Comparison of ENCODE assay signal across 20 cellular contexts in genomic region chr11:45932217-45932616, GRCh38. TPM values are rescaled to one million over a fixed set of nuclear protein-coding genes. Genes with fewer than 3 reads are reported as not detected.
DNase-seq lines count a peak whose midpoint lies in the region; ATAC-seq and TF ChIP-seq lines count a peak whose summit lies in the region.
"Had no signal": no experiment of that assay in that cellular context is flagged by ENCODE, and none has a peak within 500 bp of the region (broad histone marks: within the 10 kb centered on the region; RNA-seq: fewer than 3 reads in every experiment).

No MANE protein-coding gene starts in this region.

- H3K9ac ChIP-seq in BLaER1 (peak overlapping the region; percentile 71; the same call in 1 of the 2 replicates), OCI-LY1 (ENCODE audit: low read length) (peak overlapping the region; percentile 46; the same call in 1 of the 2 replicates), adipocyte (ENCODE audit: low read length) (peak overlapping the region; percentile 10)

- H3K9me3 Mint-ChIP-seq in naive thymus-derived CD4-positive, alpha-beta T cell = no peaks in the 10 kb centered on the region
- H3K9me3 Mint-ChIP-seq: activated naive CD4-positive, alpha-beta T cell treated with anti-CD3 and anti-CD28 coated beads, Interleukin-2, amount 10 ng/mL, durations not matched to agents 7 days and 5 days; activated T-cell treated with anti-CD3 and anti-CD28 coated beads, Interleukin-2, amount 50 U/mL, for 72 hours; type B pancreatic cell had no signal

- H3K27ac ChIP-seq in BLaER1 = peak overlapping the region; percentile 90
- H3K27ac ChIP-seq in OCI-LY1 (ENCODE audit: low read depth, low read length, poor library complexity, severe bottlenecking) = peak overlapping the region; percentile 86
- no peak overlapping the region for H3K27ac ChIP-seq in naive thymus-derived CD4-positive, alpha-beta T cell (ENCODE audit: low read depth, low read length)
- H3K27ac ChIP-seq: ascending aorta, hepatocyte had no signal

- H3K27me3 ChIP-seq in BLaER1 = peaks cover 33% of the 10 kb centered on the region; the same call in 1 of the 2 replicates
- H3K27me3 ChIP-seq in OCI-LY1 (ENCODE audit: insufficient read depth, low read length) = no peaks in the 10 kb centered on the region
- H3K27me3 ChIP-seq in adipocyte (replicated peaks; ENCODE audit: control insufficient read depth, insufficient read depth, low read length) = no peaks in the 10 kb centered on the region
- no peaks in the 10 kb centered on the region for H3K27me3 ChIP-seq in naive thymus-derived CD4-positive, alpha-beta T cell (ENCODE audit: control insufficient read depth in 2 of 2, insufficient read depth in 2 of 2, low read length in 2 of 2)
- H3K27me3 ChIP-seq: ascending aorta, hepatocyte had no signal

- H3K9me2 ChIP-seq in OCI-LY1 (ENCODE audit: low read depth, low read length) = no peaks in the 10 kb centered on the region

- peaks cover 0 to 21% (median 3%) of the 10 kb centered on the region in 5 donors for H3K36me3 Mint-ChIP-seq in naive thymus-derived CD4-positive, alpha-beta T cell

- H2AFZ ChIP-seq in OCI-LY1 (ENCODE audit: low read length) = no peak overlapping the region
- H2AFZ ChIP-seq: hepatocyte had no signal

- H3K9me3 ChIP-seq in BLaER1 (no peaks in the 10 kb centered on the region), OCI-LY1 (ENCODE audit: low read length) (no peaks in the 10 kb centered on the region), adipocyte (ENCODE audit: control insufficient read depth, low read length) (no peaks in the 10 kb centered on the region)
- H3K9me3 ChIP-seq in naive thymus-derived CD4-positive, alpha-beta T cell (ENCODE audit: control insufficient read depth in 2 of 3, low read length in 3 of 3) = no peaks in the 10 kb centered on the region
- H3K9me3 ChIP-seq: ascending aorta had no signal

- H3K4me3 ChIP-seq in BLaER1 = 0 out of 2 replicates have a peak overlapping the region, but pooled peaks have one; percentile 6
- peak overlapping the region; percentile 51 for H3K4me3 ChIP-seq in OCI-LY1 (ENCODE audit: low read depth, low read length, poor library complexity, severe bottlenecking)
- no peak overlapping the region for H3K4me3 ChIP-seq in adipocyte (ENCODE audit: low read length)
- no peak overlapping the region for H3K4me3 ChIP-seq in naive thymus-derived CD4-positive, alpha-beta T cell (ENCODE audit: low read length)
- H3K4me3 ChIP-seq: ascending aorta, hepatocyte had no signal

- H3F3A ChIP-seq in OCI-LY1 (ENCODE audit: insufficient read depth, low read length) = no peaks in the 10 kb centered on the region

- TF ChIP-seq CTCF in OCI-LY1 (IDR thresholded peaks at IDR 0.05; ENCODE audit: low read length) = no peak

- H3K4me3 Mint-ChIP-seq in naive thymus-derived CD4-positive, alpha-beta T cell = no peak overlapping the region
- H3K4me3 Mint-ChIP-seq: activated naive CD4-positive, alpha-beta T cell treated with anti-CD3 and anti-CD28 coated beads, Interleukin-2, amount 10 ng/mL, durations not matched to agents 7 days and 5 days; activated T-cell treated with anti-CD3 and anti-CD28 coated beads, Interleukin-2, amount 50 U/mL, for 72 hours; type B pancreatic cell had no signal

- ATAC-seq in naive thymus-derived CD4-positive, alpha-beta T cell = no peak
- no peak for ATAC-seq in GM18858 (IDR thresholded peaks at IDR 0.05; ENCODE audit: unreplicated experiment)
- ATAC-seq: activated T-cell treated with anti-CD3 and anti-CD28 coated beads, Interleukin-2, amount 50 U/mL, for 72 hours had no signal

- H3K27ac Mint-ChIP-seq in naive thymus-derived CD4-positive, alpha-beta T cell = peak overlapping the region in 6 of 9 donors; percentile 14 to 76 (median 38)

- H3K4me1 Mint-ChIP-seq in naive thymus-derived CD4-positive, alpha-beta T cell = peaks cover 20 to 39% (median 24%) of the 10 kb centered on the region in 7 donors

- H3K27me3 Mint-ChIP-seq in naive thymus-derived CD4-positive, alpha-beta T cell = no peaks in the 10 kb centered on the region
- H3K27me3 Mint-ChIP-seq: activated naive CD4-positive, alpha-beta T cell treated with anti-CD3 and anti-CD28 coated beads, Interleukin-2, amount 10 ng/mL, durations not matched to agents 7 days and 5 days had no signal

- H4K20me1 ChIP-seq in BLaER1 (peaks cover 18% of the 10 kb centered on the region), OCI-LY1 (ENCODE audit: insufficient read depth, low read length) (no peaks in the 10 kb centered on the region)

- CTCF ChIA-PET in naive thymus-derived CD4-positive, alpha-beta T cell (lab: Charles Lee) = no interaction called here

- no peak for DNase-seq in adipocyte (ENCODE audit: low read depth)
- DNase-seq in naive thymus-derived CD4-positive, alpha-beta T cell = no peak
- no peak for DNase-seq in ureter (ENCODE audit: low spot score)
- no peak for DNase-seq in NK-92 treated with Interleukin-12 subunit alpha and Interleukin-12 subunit beta, amount 100 ng/mL, for 24 hours (lab: John Stamatoyannopoulos, UW)
- no peak for DNase-seq in COLO829 (ENCODE audit: low spot score)
- DNase-seq: activated CD4-positive, alpha-beta T cell treated with anti-CD3 and anti-CD28 coated beads for 1 hour; activated naive CD4-positive, alpha-beta T cell treated with anti-CD3 and anti-CD28 coated beads, Interleukin-2, amount 10 ng/mL, durations not matched to agents 7 days and 5 days; activated T-cell treated with anti-CD3 and anti-CD28 coated beads, Interleukin-2, amount 50 U/mL, for 72 hours; erythroblast; NCI-H1105 treated with DMSO at 0.1 percent for 48 hours; NCI-H2029 treated with DMSO at 0.1 percent for 48 hours; NCI-H446 had no signal

- H3K4me2 ChIP-seq in BLaER1 (peak overlapping the region; percentile 97), OCI-LY1 (ENCODE audit: low read length) (peak overlapping the region; percentile 69)
- H3K4me2 ChIP-seq: hepatocyte had no signal

- peaks cover 88% of the 10 kb centered on the region for H3K4me1 ChIP-seq in BLaER1
- H3K4me1 ChIP-seq in OCI-LY1 (ENCODE audit: insufficient read depth, low read length, severe bottlenecking) = peaks cover 61% of the 10 kb centered on the region
- H3K4me1 ChIP-seq in adipocyte (ENCODE audit: control insufficient read depth, insufficient read depth, low read length) = peaks cover 10% of the 10 kb centered on the region
- peaks cover 26 to 27% of the 10 kb centered on the region in 2 donors for H3K4me1 ChIP-seq in naive thymus-derived CD4-positive, alpha-beta T cell (ENCODE audit: control insufficient read depth in 2 of 2, insufficient read depth in 2 of 2, low read length in 2 of 2)
- H3K4me1 ChIP-seq: ascending aorta had no signal

- H3K36me3 ChIP-seq in BLaER1 (peaks cover 43% of the 10 kb centered on the region), OCI-LY1 (ENCODE audit: insufficient read depth, low read length) (peaks cover 32% of the 10 kb centered on the region), adipocyte (ENCODE audit: control insufficient read depth, insufficient read depth, low read length, severe bottlenecking) (peaks cover 50% of the 10 kb centered on the region)
- H3K36me3 ChIP-seq in naive thymus-derived CD4-positive, alpha-beta T cell (ENCODE audit: control insufficient read depth in 2 of 3, insufficient read depth in 3 of 3, low read length in 3 of 3) = peaks cover 4 to 49% (median 14%) of the 10 kb centered on the region in 3 experiments

- intact Hi-C loops in naive thymus-derived CD4-positive, alpha-beta T cell (cut with micrococcal nuclease) = no loop called here

- POLR2A ChIA-PET in naive thymus-derived CD4-positive, alpha-beta T cell (lab: Charles Lee) = interaction anchor here (0.6 kb wide), 1 partner anchor 112 kb away, joined by 3 read pairs; no protein-coding TSS in a partner anchor

- H3K79me2 ChIP-seq in OCI-LY1 (ENCODE audit: insufficient read depth, low read length) = no peaks in the 10 kb centered on the region
- H3K79me2 ChIP-seq: hepatocyte had no signal

RNA-seq across cellular contexts. Expression of gene LARGE2, which starts 9.8 kb away (rescaled TPM):
- 1 to 10 TPM in 4 of 5 experiments, not detected in 1; 1.2 to 4.8 (median 3.2) TPM for total RNA-seq in naive thymus-derived CD4-positive, alpha-beta T cell
- under 1 TPM; 0.24 to 0.77 TPM for polyA plus RNA-seq in naive thymus-derived CD4-positive, alpha-beta T cell
- total RNA-seq in ureter = 18.0 TPM
- total RNA-seq: ascending aorta, pulmonary artery endothelial cell, skeletal muscle tissue had no signal

RNA-seq across cellular contexts. Expression of gene PEX16, which starts 14.5 kb away (rescaled TPM):
- 10 to 100 TPM; 48.2 to 64.3 (median 58.1) TPM for total RNA-seq in naive thymus-derived CD4-positive, alpha-beta T cell
- 10 to 100 TPM; 52.9 to 56.7 TPM for polyA plus RNA-seq in naive thymus-derived CD4-positive, alpha-beta T cell
- 29.1 TPM for total RNA-seq in ureter

RNA-seq across cellular contexts. Expression of gene FREY1, which starts 25.1 kb away (rescaled TPM):
- 1 to 10 TPM; 3.4 to 8.2 (median 4.6) TPM for total RNA-seq in naive thymus-derived CD4-positive, alpha-beta T cell
- polyA plus RNA-seq in naive thymus-derived CD4-positive, alpha-beta T cell = not detected
- 0.70 TPM for total RNA-seq in ureter
- total RNA-seq: ascending aorta, hepatocyte had no signal
- polyA plus RNA-seq: hepatocyte had no signal

RNA-seq across cellular contexts. Expression of gene MAPK8IP1, which starts 46.8 kb away (rescaled TPM):
- 1 to 10 TPM in 2 of 5 experiments, under 1 TPM in 3; 0.65 to 7.0 (median 0.92) TPM for total RNA-seq in naive thymus-derived CD4-positive, alpha-beta T cell
- not detected for polyA plus RNA-seq in naive thymus-derived CD4-positive, alpha-beta T cell
- total RNA-seq in ureter = 7.2 TPM

Comparison
In these comparisons a context has a peak if more than half of its experiments do, and no peak if none do; other contexts are left out.
1. H3K4me3 ChIP-seq: peak in BLaER1 (single experiment) and OCI-LY1 (single experiment); none in adipocyte (single experiment) and naive thymus-derived CD4-positive, alpha-beta T cell (single experiment).
2. H3K9ac ChIP-seq: peak in every context shown above with its lines; median percentile 71 in BLaER1; 46 in OCI-LY1; 10 in adipocyte.